ENCODE assay signal across 21 cellular contexts in genomic region chr10:131930150-131930549, GRCh38. TPM values are rescaled to one million over a fixed set of nuclear protein-coding genes. Genes with fewer than 3 reads are reported as not detected.
DNase-seq lines count a peak whose midpoint lies in the region; FAIRE-seq and TF ChIP-seq lines count a peak whose summit lies in the region.
"Had no signal": no experiment of that assay in that cellular context is flagged by ENCODE, and none has a peak within 500 bp of the region (broad histone marks: within the 10 kb centered on the region; RNA-seq: fewer than 3 reads in every experiment).

No MANE protein-coding gene starts in this region.

- TF ChIP-seq CTCF in VCaP (conservative IDR thresholded peaks at IDR 0.05) (no peak), kidney (IDR thresholded peaks at IDR 0.05; ENCODE audit: borderline replicate concordance, extremely low read depth, insufficient read depth) (no peak), sigmoid colon (IDR thresholded peaks at IDR 0.05) (no peak)

- no peak for TF ChIP-seq POLR2A in sigmoid colon (IDR thresholded peaks at IDR 0.05)

- H3K27ac ChIP-seq in CD4-positive, alpha-beta memory T cell (ENCODE audit: low read depth, low read length) = no peak overlapping the region
- H3K27ac ChIP-seq in VCaP (peak overlapping the region; percentile 41), kidney (ENCODE audit: low read depth in 2 of 2, low read length in 2 of 2) (no peak overlapping the region), sigmoid colon (peak overlapping the region in 1 of 4 donors; percentile 68)
- H3K27ac ChIP-seq: GM23248, thoracic aorta had no signal

- peak overlapping the region in 6 of 7 donors; percentile 20 to 79 (median 59) for H3K27ac Mint-ChIP-seq in CD4-positive, alpha-beta memory T cell

- FAIRE-seq in kidney (lab: Jason Lieb, UNC) = no peak
- FAIRE-seq: frontal cortex, TTC549 had no signal

- POLR2A ChIA-PET in CD4-positive, alpha-beta memory T cell (lab: Charles Lee; ENCODE audit: partially characterized antibody) = no interaction called here

- H3K9ac ChIP-seq in kidney (ENCODE audit: low read length in 2 of 2) = no peak overlapping the region
- H3K9ac ChIP-seq: GM23248, SK-N-SH had no signal

- no peak overlapping the region for H3K4me3 ChIP-seq in CD4-positive, alpha-beta memory T cell (ENCODE audit: low read length in 2 of 2)
- no peak overlapping the region for H3K4me3 ChIP-seq in kidney (ENCODE audit: low read length in 2 of 2)
- no peak overlapping the region for H3K4me3 ChIP-seq in sigmoid colon
- H3K4me3 ChIP-seq: ascending aorta, GM23248, thoracic aorta had no signal

- no peak for DNase-seq in CD4-positive, alpha-beta memory T cell
- peak; percentile 17 for DNase-seq in kidney
- peak; percentile 17 for DNase-seq in sigmoid colon
- DNase-seq in SHP77 treated with DMSO at 0.1 percent for 48 hours (lab: John Stamatoyannopoulos, UW) = no peak
- no peak for DNase-seq in GOT3 (lab: John Stamatoyannopoulos, UW)
- no peak for DNase-seq in activated CD4-positive, alpha-beta T cell treated with anti-CD3 and anti-CD28 coated beads for 48 hours
- DNase-seq: activated CD4-positive, alpha-beta T cell treated with anti-CD3 and anti-CD28 coated beads, Interleukin-2, amount 10 ng/mL, durations not matched to agents 24 days and 14 days; cortex of kidney; EL; GM23248; NCI-H1048; NCI-H2029 treated with DMSO at 0.1 percent for 48 hours; SK-N-SH; stimulated activated CD4-positive, alpha-beta T cell treated with anti-CD3 and anti-CD28 coated beads, Interleukin-12 subunit alpha, Interleukin-12 subunit beta, amount 100 ng/mL, for 4 hours; stimulated activated CD8-positive, alpha-beta memory T cell treated with anti-CD3 and anti-CD28 coated beads, Interleukin-4, amount 100 ng/mL, for 48 hours had no signal

- H3K9me3 ChIP-seq in CD4-positive, alpha-beta memory T cell (ENCODE audit: control insufficient read depth in 1 of 2, low read length in 2 of 2) = peaks cover 0 to 2% of the 10 kb centered on the region in 2 donors
- H3K9me3 ChIP-seq in kidney (ENCODE audit: control insufficient read depth in 1 of 2, low read length in 2 of 2) (peaks cover 0 to 2% of the 10 kb centered on the region in 2 donors), sigmoid colon (no peaks in the 10 kb centered on the region)
- H3K9me3 ChIP-seq: thoracic aorta had no signal

- peaks cover 8% of the 10 kb centered on the region for H3K36me3 ChIP-seq in CD4-positive, alpha-beta memory T cell (ENCODE audit: insufficient read depth, low read length)
- H3K36me3 ChIP-seq in kidney (ENCODE audit: control insufficient read depth in 1 of 2, insufficient read depth in 2 of 2, low read length in 2 of 2) = peaks cover 0 to 5% of the 10 kb centered on the region in 2 donors
- peaks cover 0 to 1% (median 0%) of the 10 kb centered on the region in 4 donors for H3K36me3 ChIP-seq in sigmoid colon
- H3K36me3 ChIP-seq: thoracic aorta had no signal

- H3K4me1 Mint-ChIP-seq in CD4-positive, alpha-beta memory T cell = peaks cover 42 to 91% (median 75%) of the 10 kb centered on the region in 4 donors

- intact Hi-C loops in CD4-positive, alpha-beta memory T cell (cut with micrococcal nuclease) = no loop called here
- intact Hi-C loops in kidney (cut with DNase I) = no loop called here
- intact Hi-C loops in sigmoid colon (cut with DNase I) = loop anchor here (5.0 kb wide), 1 partner anchor 52 kb away; the partner anchor contains the start of gene BNIP3

- H3K9me3 Mint-ChIP-seq in CD4-positive, alpha-beta memory T cell = peaks cover 0 to 5% (median under 1%) of the 10 kb centered on the region in 8 donors

- CTCF ChIA-PET in CD4-positive, alpha-beta memory T cell (lab: Charles Lee; ENCODE audit: partially characterized antibody) = no interaction called here

- H3K4me3 Mint-ChIP-seq in CD4-positive, alpha-beta memory T cell = peak overlapping the region in 3 of 8 donors; percentile 35 to 59 (median 52)
- H3K4me3 Mint-ChIP-seq: activated CD4-positive, alpha-beta T cell treated with anti-CD3 and anti-CD28 coated beads, Interleukin-2, amount 10 ng/mL, durations not matched to agents 24 days and 14 days had no signal

- peaks cover 76% of the 10 kb centered on the region for H3K4me1 ChIP-seq in CD4-positive, alpha-beta memory T cell (ENCODE audit: insufficient read depth, low read length)
- H3K4me1 ChIP-seq in kidney (ENCODE audit: control insufficient read depth in 1 of 2, insufficient read depth in 1 of 2, low read depth in 1 of 2, low read length in 2 of 2) (peaks cover 13 to 32% of the 10 kb centered on the region in 2 donors), sigmoid colon (peaks cover 0 to 50% (median 44%) of the 10 kb centered on the region in 4 donors)

- no peaks in the 10 kb centered on the region for H3K27me3 ChIP-seq in CD4-positive, alpha-beta memory T cell (ENCODE audit: insufficient read depth, low read length)
- H3K27me3 ChIP-seq in sigmoid colon = no peaks in the 10 kb centered on the region
- H3K27me3 ChIP-seq: ascending aorta had no signal

- H3K36me3 Mint-ChIP-seq in CD4-positive, alpha-beta memory T cell = peaks cover 8 to 37% of the 10 kb centered on the region in 2 donors

- no peak for TF ChIP-seq EP300 in sigmoid colon (IDR thresholded peaks at IDR 0.05)

- 92 to 94% methylated on average over 4 of the region's 4 CpGs for WGBS in sigmoid colon, 2 donors

- no peaks in the 10 kb centered on the region for H3K27me3 Mint-ChIP-seq in CD4-positive, alpha-beta memory T cell
- H3K27me3 Mint-ChIP-seq: activated CD4-positive, alpha-beta T cell treated with anti-CD3 and anti-CD28 coated beads, Interleukin-2, amount 10 ng/mL, durations not matched to agents 24 days and 14 days had no signal

RNA-seq across cellular contexts. Expression of gene PPP2R2D, which starts 29.3 kb away (rescaled TPM):
- 10 to 100 TPM; 47.2 to 49.2 TPM for total RNA-seq in CD4-positive, alpha-beta memory T cell
- polyA plus RNA-seq in CD4-positive, alpha-beta memory T cell = 10 to 100 TPM; 25.7 to 36.2 TPM
- total RNA-seq in kidney = 28.3 TPM
- polyA plus RNA-seq in kidney (ENCODE audit: insufficient read depth, low read depth, low replicate concordance) = 34.8 TPM
- total RNA-seq in sigmoid colon = 10 to 100 TPM; 22.7 to 44.0 (median 34.6) TPM
- 10 to 100 TPM; 18.4 to 23.8 (median 22.8) TPM for polyA plus RNA-seq in sigmoid colon

RNA-seq across cellular contexts. Expression of gene BNIP3, which starts 51.6 kb away (rescaled TPM):
- total RNA-seq in CD4-positive, alpha-beta memory T cell = 10 to 100 TPM; 29.8 to 31.7 TPM
- 10 to 100 TPM; 33.6 to 37.0 TPM for polyA plus RNA-seq in CD4-positive, alpha-beta memory T cell
- total RNA-seq in kidney (49.6 TPM), sigmoid colon (100 to 1,000 TPM in 2 of 4 donors, 10 to 100 TPM in 2; 55.9 to 125 (median 95.4) TPM)
- polyA plus RNA-seq in kidney (ENCODE audit: insufficient read depth, low read depth, low replicate concordance) (75.4 TPM), sigmoid colon (10 to 100 TPM in 2 of 3 donors, 1 to 10 TPM in 1; 3.9 to 11.7 (median 10.8) TPM)
- total RNA-seq: HT-29 had no signal

Comparison
In these comparisons a context has a peak if more than half of its experiments do, and no peak if none do; other contexts are left out.
1. DNase-seq: peak in kidney (single experiment) and sigmoid colon (single experiment); none in CD4-positive, alpha-beta memory T cell (0 of 5), SHP77 treated with DMSO at 0.1 percent for 48 hours (single experiment), GOT3 (single experiment) and activated CD4-positive, alpha-beta T cell treated with anti-CD3 and anti-CD28 coated beads for 48 hours (single experiment).